1 cellular context compared by ENCODE assay signal in the genomic region with DNA sequence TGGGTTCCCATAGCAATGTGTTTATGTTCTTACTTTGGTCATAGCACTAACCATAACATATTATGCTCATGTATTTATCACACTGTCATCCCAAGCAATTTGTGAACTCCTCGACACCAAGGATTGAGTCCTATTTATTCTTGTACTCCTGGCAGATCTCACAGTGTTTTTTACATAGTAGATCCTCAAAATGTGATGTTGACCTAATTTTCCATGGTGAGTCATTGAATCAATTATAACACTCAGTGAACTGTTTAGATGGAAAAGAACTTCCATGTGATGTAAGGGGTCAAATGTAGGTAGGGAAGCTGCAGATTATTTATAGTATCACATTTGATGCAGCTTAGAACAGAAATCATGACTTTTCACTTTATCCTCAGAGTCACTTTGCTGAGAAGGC.
TF ChIP-seq lines count a peak whose summit lies in the region.

No MANE protein-coding gene starts in this region.

TF ChIP-seq in IMR-90, 13 proteins besides CTCF, POLR2A, EP300 and RAD21:
- TF ChIP-seq MAZ (IDR thresholded peaks at IDR 0.05; ENCODE audit: borderline replicate concordance, low read depth, low read length) (no peak), RFX5 (IDR thresholded peaks at IDR 0.05; ENCODE audit: low read depth, low read length) (no peak), FOS (IDR thresholded peaks at IDR 0.05; ENCODE audit: low read depth, low read length) (peak; percentile 33; the same call in 1 of the 2 replicates), CEBPB (IDR thresholded peaks at IDR 0.05; ENCODE audit: low read depth, low read length) (no peak), CHD1 (IDR thresholded peaks at IDR 0.05; ENCODE audit: low read depth, low read length) (no peak), RCOR1 (IDR thresholded peaks at IDR 0.05; ENCODE audit: insufficient replicate concordance, low read length) (no peak), BHLHE40 (IDR thresholded peaks at IDR 0.05; ENCODE audit: low read depth, low read length) (no peak), NFE2L2 (IDR thresholded peaks at IDR 0.05; ENCODE audit: low read depth, low read length) (no peak), MXI1 (IDR thresholded peaks at IDR 0.05; ENCODE audit: borderline replicate concordance, low read depth, low read length) (no peak), SMC3 (IDR thresholded peaks at IDR 0.05; ENCODE audit: low read depth, low read length) (no peak), MAFK (IDR thresholded peaks at IDR 0.05; ENCODE audit: low read depth, low read length) (peak; percentile 40; the same call in 1 of the 2 replicates)
- TF ChIP-seq, protein P1, sequence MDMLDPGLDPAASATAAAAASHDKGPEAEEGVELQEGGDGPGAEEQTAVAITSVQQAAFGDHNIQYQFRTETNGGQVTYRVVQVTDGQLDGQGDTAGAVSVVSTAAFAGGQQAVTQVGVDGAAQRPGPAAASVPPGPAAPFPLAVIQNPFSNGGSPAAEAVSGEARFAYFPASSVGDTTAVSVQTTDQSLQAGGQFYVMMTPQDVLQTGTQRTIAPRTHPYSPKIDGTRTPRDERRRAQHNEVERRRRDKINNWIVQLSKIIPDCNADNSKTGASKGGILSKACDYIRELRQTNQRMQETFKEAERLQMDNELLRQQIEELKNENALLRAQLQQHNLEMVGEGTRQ (IDR thresholded peaks at IDR 0.05; ENCODE audit: low read depth, low read length) = no peak
- TF ChIP-seq, protein P2, sequence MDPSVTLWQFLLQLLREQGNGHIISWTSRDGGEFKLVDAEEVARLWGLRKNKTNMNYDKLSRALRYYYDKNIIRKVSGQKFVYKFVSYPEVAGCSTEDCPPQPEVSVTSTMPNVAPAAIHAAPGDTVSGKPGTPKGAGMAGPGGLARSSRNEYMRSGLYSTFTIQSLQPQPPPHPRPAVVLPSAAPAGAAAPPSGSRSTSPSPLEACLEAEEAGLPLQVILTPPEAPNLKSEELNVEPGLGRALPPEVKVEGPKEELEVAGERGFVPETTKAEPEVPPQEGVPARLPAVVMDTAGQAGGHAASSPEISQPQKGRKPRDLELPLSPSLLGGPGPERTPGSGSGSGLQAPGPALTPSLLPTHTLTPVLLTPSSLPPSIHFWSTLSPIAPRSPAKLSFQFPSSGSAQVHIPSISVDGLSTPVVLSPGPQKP (IDR thresholded peaks at IDR 0.05; ENCODE audit: borderline replicate concordance, low read depth, low read length) = no peak
